18 cellular contexts compared by ENCODE assay signal in genomic region chr2:147553743-147554142, GRCh38.
DNase-seq lines count a peak whose midpoint lies in the region; ATAC-seq and TF ChIP-seq lines count a peak whose summit lies in the region.
"Had no signal": no experiment of that assay in that cellular context is flagged by ENCODE, and none has a peak within 500 bp of the region (broad histone marks: within the 10 kb centered on the region; RNA-seq: fewer than 3 reads in every experiment).

No MANE protein-coding gene starts in this region.

- no peak for TF ChIP-seq EP300 in esophagus muscularis mucosa (IDR thresholded peaks at IDR 0.05)

- peaks cover 29% of the 10 kb centered on the region for H3K4me1 Mint-ChIP-seq in neural crest cell
- H3K4me1 Mint-ChIP-seq in activated T-helper 17 cell treated with anti-CD3 and anti-CD28 coated beads, Interleukin-2, amount 50 U/mL, for 72 hours = peaks cover 4% of the 10 kb centered on the region
- H3K4me1 Mint-ChIP-seq: B cell had no signal

- H3K27ac ChIP-seq in heart left ventricle = peak overlapping the region in 8 of 12 donors; percentile 19 to 74 (median 56)
- H3K27ac ChIP-seq in gastrocnemius medialis = peak overlapping the region in 3 of 4 donors; percentile 35 to 39 (median 36)
- peak overlapping the region in 1 of 4 donors; percentile 3 for H3K27ac ChIP-seq in esophagus muscularis mucosa (replicated peaks in 1 of 4)
- H3K27ac ChIP-seq: A549 had no signal

- H3K9me3 Mint-ChIP-seq in neural crest cell = no peaks in the 10 kb centered on the region
- H3K9me3 Mint-ChIP-seq in activated T-helper 17 cell treated with anti-CD3 and anti-CD28 coated beads, Interleukin-2, amount 50 U/mL, for 72 hours = no peaks in the 10 kb centered on the region

- ATAC-seq in heart left ventricle (peak in 3 of 4 donors; percentile 27 to 90 (median 54)), gastrocnemius medialis (peak; percentile 30 to 57)
- ATAC-seq in activated T-helper 17 cell treated with anti-CD3 and anti-CD28 coated beads, Interleukin-2, amount 50 U/mL, for 72 hours (replicated peaks) = no peak
- ATAC-seq: A549, PC-3 had no signal

- H3K36me3 ChIP-seq in NT2/D1 (ENCODE audit: insufficient read depth, insufficient read length, low read length) (no peaks in the 10 kb centered on the region), heart left ventricle (no peaks in the 10 kb centered on the region), gastrocnemius medialis (no peaks in the 10 kb centered on the region), esophagus muscularis mucosa (no peaks in the 10 kb centered on the region)

- H3K27me3 Mint-ChIP-seq in neural crest cell (ENCODE audit: low read depth) = no peaks in the 10 kb centered on the region
- H3K27me3 Mint-ChIP-seq in activated T-helper 17 cell treated with anti-CD3 and anti-CD28 coated beads, Interleukin-2, amount 50 U/mL, for 72 hours = no peaks in the 10 kb centered on the region
- H3K27me3 Mint-ChIP-seq: B cell had no signal

- H3K4me1 ChIP-seq in NT2/D1 (ENCODE audit: insufficient read depth, insufficient read length) (no peaks in the 10 kb centered on the region), heart left ventricle (peaks cover 0 to 21% (median 9%) of the 10 kb centered on the region in 12 donors), gastrocnemius medialis (peaks cover 0 to 6% of the 10 kb centered on the region in 2 donors), esophagus muscularis mucosa (peaks cover 0 to 6% (median 5%) of the 10 kb centered on the region in 4 donors)
- H3K4me1 ChIP-seq: A549 had no signal

- TF ChIP-seq CTCF in heart left ventricle (IDR thresholded peaks at IDR 0.05) = no peak
- TF ChIP-seq CTCF in neural crest cell (conservative IDR thresholded peaks at IDR 0.05) = no peak
- no peak for TF ChIP-seq CTCF in gastrocnemius medialis (IDR thresholded peaks at IDR 0.05 in 4 of 5, conservative IDR thresholded peaks at IDR 0.05 in 1 of 5)
- TF ChIP-seq CTCF in esophagus muscularis mucosa (IDR thresholded peaks at IDR 0.05) = no peak

- peak overlapping the region; percentile 59 for H3K27ac Mint-ChIP-seq in neural crest cell (ENCODE audit: unreplicated experiment)
- no peak overlapping the region for H3K27ac Mint-ChIP-seq in activated T-helper 17 cell treated with anti-CD3 and anti-CD28 coated beads, Interleukin-2, amount 50 U/mL, for 72 hours
- H3K27ac Mint-ChIP-seq: B cell, CD14-positive monocyte had no signal

- in situ Hi-C loops in gastrocnemius medialis (cut with MboI; ENCODE audit: low sequenced_read_pairs in 4 of 4) = no loop called here

- no peak for TF ChIP-seq POLR2A in heart left ventricle (IDR thresholded peaks at IDR 0.05)
- TF ChIP-seq POLR2A in gastrocnemius medialis (IDR thresholded peaks at IDR 0.05) = no peak
- TF ChIP-seq POLR2A in esophagus muscularis mucosa (IDR thresholded peaks at IDR 0.05; ENCODE audit: low read depth) = no peak

- H3K36me3 Mint-ChIP-seq in neural crest cell (ENCODE audit: low read depth) = no peaks in the 10 kb centered on the region
- no peaks in the 10 kb centered on the region for H3K36me3 Mint-ChIP-seq in activated T-helper 17 cell treated with anti-CD3 and anti-CD28 coated beads, Interleukin-2, amount 50 U/mL, for 72 hours (ENCODE audit: low read depth)
- H3K36me3 Mint-ChIP-seq: CD14-positive monocyte had no signal

- H3K9me3 ChIP-seq in NT2/D1 (ENCODE audit: insufficient read depth, low read length) (no peaks in the 10 kb centered on the region), heart left ventricle (no peaks in the 10 kb centered on the region), gastrocnemius medialis (no peaks in the 10 kb centered on the region), esophagus muscularis mucosa (no peaks in the 10 kb centered on the region)
- H3K9me3 ChIP-seq: A549 had no signal

- H3K27me3 ChIP-seq in NT2/D1 (ENCODE audit: insufficient read depth, insufficient read length) (no peaks in the 10 kb centered on the region), heart left ventricle (no peaks in the 10 kb centered on the region), gastrocnemius medialis (no peaks in the 10 kb centered on the region), esophagus muscularis mucosa (no peaks in the 10 kb centered on the region)

- DNase-seq in NT2/D1 (ENCODE audit: low read depth, low spot score) (peak; percentile 8), heart left ventricle (peak in 1 of 5 donors; percentile 34), neural crest cell (ENCODE audit: low read depth, low spot score) (no peak), gastrocnemius medialis (no peak), esophagus muscularis mucosa (ENCODE audit: extremely low spot score) (no peak), hippocampal formation (lab: John Stamatoyannopoulos, UW) (no peak)
- DNase-seq: EL, Kasumi-1, NCI-H1694, NCI-H2081, NCI-H2171, NCI-H524 treated with DMSO at 0.1 percent for 48 hours, PC-3, SHP77 treated with DMSO at 0.1 percent for 48 hours had no signal

- no peak overlapping the region for H3K4me3 ChIP-seq in NT2/D1 (ENCODE audit: insufficient read length, low read depth)
- H3K4me3 ChIP-seq in heart left ventricle = no peak overlapping the region
- H3K4me3 ChIP-seq in gastrocnemius medialis = no peak overlapping the region
- no peak overlapping the region for H3K4me3 ChIP-seq in esophagus muscularis mucosa
- H3K4me3 ChIP-seq: A549 had no signal

- WGBS in heart left ventricle, 4 donors = 45 to 62% (median 48%) methylated on average over 3 of the region's 3 CpGs
- WGBS in esophagus muscularis mucosa = 53% methylated on average over 3 of the region's 3 CpGs

- H3K4me3 Mint-ChIP-seq in neural crest cell = peak overlapping the region; percentile 26
- H3K4me3 Mint-ChIP-seq in activated T-helper 17 cell treated with anti-CD3 and anti-CD28 coated beads, Interleukin-2, amount 50 U/mL, for 72 hours = no peak overlapping the region
- H3K4me3 Mint-ChIP-seq: B cell, CD14-positive monocyte had no signal

- intact Hi-C loops in heart left ventricle (cut with DNase I) = loop anchor here in 2 of 10 donors (5.0 to 10.0 kb wide), 3 partner anchors 51 to 289 kb away; no protein-coding TSS in a partner anchor
- intact Hi-C loops in gastrocnemius medialis (cut with DNase I; ENCODE audit: low total_unique reads) = no loop called here
- intact Hi-C loops in esophagus muscularis mucosa (cut with DNase I) = no loop called here

- H3K9ac ChIP-seq in NT2/D1 (ENCODE audit: insufficient read length, low read depth) = no peak overlapping the region
